ENCODE assay signal across 8 cellular contexts in the genomic region with DNA sequence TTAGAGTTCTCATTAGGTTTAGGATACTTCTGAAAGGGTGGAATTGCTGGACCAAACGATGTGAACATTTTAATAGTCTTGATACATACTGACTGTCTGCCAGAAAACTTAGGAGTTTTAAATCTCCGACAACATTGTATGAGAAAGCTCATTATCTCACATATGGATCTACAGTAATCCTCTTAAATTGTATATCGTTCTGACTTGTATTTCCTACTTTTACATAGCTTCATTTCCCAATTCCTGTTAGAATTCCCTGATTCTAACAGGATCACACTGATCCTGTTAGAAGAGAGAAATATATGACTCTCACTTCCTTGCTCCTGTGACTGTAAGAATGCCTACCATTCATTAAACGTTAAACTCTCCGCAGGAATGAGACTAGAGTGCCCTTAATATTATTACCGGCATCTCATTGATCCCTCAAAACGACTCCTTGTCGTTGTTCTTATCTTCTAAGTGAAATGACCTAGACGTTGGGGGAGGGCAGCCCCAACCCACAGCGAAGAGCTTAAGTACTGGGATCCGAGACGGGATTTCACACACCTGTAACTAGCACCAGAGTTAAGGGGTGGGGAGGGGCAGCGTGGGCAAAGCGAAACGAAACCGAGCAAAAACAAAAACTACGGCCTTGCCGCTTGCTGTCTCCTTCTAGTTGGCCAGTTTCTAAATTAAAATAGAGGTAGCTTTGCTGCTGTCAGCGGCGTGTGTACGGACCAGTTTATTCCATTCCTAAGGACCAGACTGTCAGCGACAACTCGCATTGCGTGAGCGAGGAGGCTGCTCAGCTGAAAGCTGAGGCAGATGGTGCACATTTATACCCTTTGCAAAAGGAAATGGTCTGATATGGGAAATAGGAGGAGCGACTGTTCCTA. TPM values are rescaled to one million over a fixed set of nuclear protein-coding genes. Genes with fewer than 3 reads are reported as not detected.
DNase-seq lines count a peak whose midpoint lies in the region; ATAC-seq and TF ChIP-seq lines count a peak whose summit lies in the region.

No MANE protein-coding gene starts in this region.

- peak overlapping the region; percentile 95 for H3K4me3 ChIP-seq in GM08714 (ENCODE audit: low read length)
- peak overlapping the region; percentile 64 for H3K4me3 ChIP-seq in astrocyte of the cerebellum (ENCODE audit: low read depth, low read length)
- H3K4me3 ChIP-seq in spleen = peak overlapping the region; percentile 51 to 82 (median 65)

- TF ChIP-seq CTCF in astrocyte of the cerebellum (IDR thresholded peaks at IDR 0.05; ENCODE audit: low read depth, low read length, missing control alignments) (no peak), spleen (IDR thresholded peaks at IDR 0.05 in 8 of 11, conservative IDR thresholded peaks at IDR 0.05 in 3 of 11) (no peak)

- DNase-seq in A172 (ENCODE audit: low spot score) (peak; percentile 5), NCI-H1105 treated with DMSO at 0.1 percent for 48 hours (lab: John Stamatoyannopoulos, UW) (peak; percentile 60), astrocyte of the cerebellum (ENCODE audit: low read depth) (no peak), iPS-NIHi7 (ENCODE audit: extremely low spot score) (peak; percentile 11), spleen (peak; percentile 83), mesenteric fat pad (ENCODE audit: low spot score) (no peak)

- peaks cover 0 to 13% (median 3%) of the 10 kb centered on the region in 6 donors for H3K36me3 ChIP-seq in spleen

- in situ Hi-C loops in astrocyte of the cerebellum (cut with HindIII; ENCODE audit: low sequenced_read_pairs) = no loop called here

- H3K9me3 ChIP-seq in spleen = no peaks in the 10 kb centered on the region

- WGBS in spleen, 5 donors = 1 to 3% (median 2%) methylated on average over 26 of the region's 26 CpGs

- H3K27me3 ChIP-seq in spleen (replicated peaks in 1 of 7) = peaks cover 0 to 8% (median 0%) of the 10 kb centered on the region in 7 donors

- H3K27ac ChIP-seq in spleen = peak overlapping the region; percentile 90 to 98 (median 96)

- peak; percentile 34 for ATAC-seq in HG02610 (IDR thresholded peaks at IDR 0.05; ENCODE audit: unreplicated experiment)

- TF ChIP-seq POLR2A in spleen (IDR thresholded peaks at IDR 0.05) = no peak

- peaks cover 16 to 45% (median 26%) of the 10 kb centered on the region in 6 donors for H3K4me1 ChIP-seq in spleen

- intact Hi-C loops in spleen (cut with DNase I; ENCODE audit: low total_unique reads) = no loop called here

RNA-seq across cellular contexts. Expression of gene TMEM106B, which starts 0.7 kb away (rescaled TPM):
- 120 and 172 TPM in 2 replicates for total RNA-seq in A172 (2014; rRNA removed; shearing (Covaris generic))
- total RNA-seq in spleen (10 to 100 TPM; 25.7 to 58.2 (median 40.0) TPM), mesenteric fat pad (35.4 TPM)
- 1 to 10 TPM; 6.6 to 8.9 (median 7.2) TPM for polyA plus RNA-seq in spleen

Comparison
In these comparisons a context has a peak if more than half of its experiments do, and no peak if none do; other contexts are left out.
1. DNase-seq: peak in A172 (single experiment), NCI-H1105 treated with DMSO at 0.1 percent for 48 hours (single experiment), iPS-NIHi7 (single experiment) and spleen (single experiment); none in astrocyte of the cerebellum (single experiment) and mesenteric fat pad (single experiment).
2. Peak in every context shown above with its lines, with median percentiles within 50 percentile points of each other: H3K4me3 ChIP-seq.